Comparison of ENCODE assay signal across 8 cellular contexts in the genomic region with DNA sequence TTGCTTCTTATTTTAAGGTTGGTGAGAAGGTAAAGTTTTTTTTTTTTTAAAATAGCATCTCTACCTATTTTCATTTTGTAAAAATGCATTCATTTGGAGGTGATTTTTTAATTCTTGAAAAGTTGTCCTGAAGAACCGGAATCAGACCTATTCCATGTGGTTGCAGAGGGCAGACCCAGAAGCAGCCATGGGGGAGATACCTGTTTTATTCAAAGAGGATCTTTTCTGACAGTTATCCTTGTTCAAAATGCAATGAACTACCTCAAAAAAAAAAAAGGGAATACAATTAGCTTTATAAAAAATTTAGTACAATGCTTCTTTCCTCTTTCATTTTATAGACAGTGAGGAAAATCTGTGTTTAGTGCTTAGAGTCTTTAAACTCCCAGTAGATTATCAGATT. TPM values are rescaled to one million over a fixed set of nuclear protein-coding genes. Genes with fewer than 3 reads are reported as not detected.
DNase-seq lines count a peak whose midpoint lies in the region; ATAC-seq, FAIRE-seq and TF ChIP-seq lines count a peak whose summit lies in the region.
"Had no signal": no experiment of that assay in that cellular context is flagged by ENCODE, and none has a peak within 500 bp of the region (broad histone marks: within the 10 kb centered on the region; RNA-seq: fewer than 3 reads in every experiment).

No MANE protein-coding gene starts in this region.

- no peak for ATAC-seq in right lobe of liver

- in situ Hi-C loops in ACHN (cut with HindIII; ENCODE audit: low pct_ligation_motif_present, low pct_unique_long_range_greater_than_20kb, low sequenced_read_pairs) = loop anchor here (25.0 kb wide), 1 partner anchor 251 kb away; a partner anchor contains a TSS

- H3K36me3 ChIP-seq in astrocyte (ENCODE audit: insufficient read depth, low read length) = no peaks in the 10 kb centered on the region
- H3K36me3 ChIP-seq in right lobe of liver = no peaks in the 10 kb centered on the region
- no peaks in the 10 kb centered on the region for H3K36me3 ChIP-seq in thyroid gland

- H3K27ac ChIP-seq in HL-60 (replicated peaks) (peak overlapping the region; percentile 87), astrocyte (ENCODE audit: low read depth, low read length) (peak overlapping the region; percentile 97), right lobe of liver (peak overlapping the region; percentile 91 to 98 (median 97)), thyroid gland (peak overlapping the region; percentile 95 to 99 (median 99))

- H3K27me3 Mint-ChIP-seq in astrocyte (ENCODE audit: low read depth, unreplicated experiment) = no peaks in the 10 kb centered on the region

- peak overlapping the region; percentile 92 for H3K4me2 ChIP-seq in astrocyte (ENCODE audit: low read length)

- no peaks in the 10 kb centered on the region for H3K36me3 Mint-ChIP-seq in astrocyte (ENCODE audit: low read depth, unreplicated experiment)

- no peaks in the 10 kb centered on the region for H3K9me3 ChIP-seq in astrocyte (ENCODE audit: insufficient read depth, low read depth, low read length)
- no peaks in the 10 kb centered on the region for H3K9me3 ChIP-seq in right lobe of liver
- no peaks in the 10 kb centered on the region for H3K9me3 ChIP-seq in thyroid gland

- no peak for DNase-seq in HL-60 (ENCODE audit: low read depth in 1 of 2, low spot score in 1 of 2)
- DNase-seq in astrocyte (ENCODE audit: low read depth) = no peak
- no peak for DNase-seq in right lobe of liver
- DNase-seq in thyroid gland = no peak
- no peak for DNase-seq in AG08396 (ENCODE audit: low spot score)
- DNase-seq in ACHN = no peak
- no peak for DNase-seq in occipital lobe (lab: John Stamatoyannopoulos, UW)
- DNase-seq: NCI-H187 treated with DMSO at 0.1 percent for 48 hours had no signal

- no peaks in the 10 kb centered on the region for H4K20me1 ChIP-seq in astrocyte (ENCODE audit: insufficient read depth, low read length)

- no peak for TF ChIP-seq CTCF in HL-60 (IDR thresholded peaks at IDR 0.05; ENCODE audit: insufficient read depth, low read length)
- no peak for TF ChIP-seq CTCF in astrocyte (IDR thresholded peaks at IDR 0.05; ENCODE audit: insufficient read depth, low read depth, low read length)
- TF ChIP-seq CTCF in right lobe of liver (IDR thresholded peaks at IDR 0.05) = no peak
- no peak for TF ChIP-seq CTCF in thyroid gland (IDR thresholded peaks at IDR 0.05)

- no peaks in the 10 kb centered on the region for H3K27me3 ChIP-seq in HL-60 (ENCODE audit: insufficient read depth, poor library complexity, severe bottlenecking)
- no peaks in the 10 kb centered on the region for H3K27me3 ChIP-seq in astrocyte (ENCODE audit: insufficient read depth, low read length)
- no peaks in the 10 kb centered on the region for H3K27me3 ChIP-seq in right lobe of liver
- H3K27me3 ChIP-seq in thyroid gland = no peaks in the 10 kb centered on the region

- no peak overlapping the region for H2AFZ ChIP-seq in astrocyte (ENCODE audit: low read depth, low read length)

- H3K4me1 ChIP-seq in astrocyte (ENCODE audit: insufficient read depth, low read length) (peaks cover 5% of the 10 kb centered on the region), right lobe of liver (peaks cover 0 to 10% (median 0%) of the 10 kb centered on the region in 4 donors), thyroid gland (peaks cover 0 to 5% of the 10 kb centered on the region in 2 donors)

- 71% methylated on average over 1 of the region's 1 CpG for WGBS in right lobe of liver (ENCODE audit: insufficient coverage, low coverage, low lambda C conversion rate, missing lambda C conversion rate)
- WGBS in thyroid gland, 2 donors = 90% methylated on average over 1 of the region's 1 CpG

- H3K79me2 ChIP-seq in astrocyte (ENCODE audit: insufficient read depth, low read length) = no peaks in the 10 kb centered on the region

- FAIRE-seq in astrocyte (lab: Jason Lieb, UNC) = no peak

- intact Hi-C loops in right lobe of liver (cut with DNase I) = loop anchor here in 1 of 2 donors (10.0 kb wide), 1 partner anchor 244 kb away; no protein-coding TSS in a partner anchor
- intact Hi-C loops in thyroid gland (cut with DNase I) = loop anchor here (5.0 to 10.0 kb wide), 2 partner anchors 256 to 674 kb away; a partner anchor contains a TSS

- H3K9me3 Mint-ChIP-seq in astrocyte (ENCODE audit: unreplicated experiment) = no peaks in the 10 kb centered on the region

- H3K9ac ChIP-seq in astrocyte (ENCODE audit: low read length) = peak overlapping the region; percentile 94

- peaks cover 10% of the 10 kb centered on the region for H3K4me1 Mint-ChIP-seq in astrocyte (ENCODE audit: low read depth, unreplicated experiment)

- no peak overlapping the region for H3K27ac Mint-ChIP-seq in astrocyte (ENCODE audit: unreplicated experiment)

- H3K4me3 Mint-ChIP-seq in astrocyte (ENCODE audit: unreplicated experiment) = no peak overlapping the region

- TF ChIP-seq POLR2A in right lobe of liver (IDR thresholded peaks at IDR 0.05) (no peak), thyroid gland (IDR thresholded peaks at IDR 0.05) (no peak)

- peak overlapping the region; percentile 53 for H3K4me3 ChIP-seq in HL-60 (replicated peaks; ENCODE audit: insufficient read depth, low read length)
- peak overlapping the region; percentile 79 for H3K4me3 ChIP-seq in astrocyte (ENCODE audit: insufficient read depth, low read depth, low read length)
- H3K4me3 ChIP-seq in right lobe of liver = peak overlapping the region in 1 of 3 donors; percentile 62
- H3K4me3 ChIP-seq in thyroid gland (replicated peaks in 1 of 3) = no peak overlapping the region

RNA-seq across cellular contexts. Expression of a gene that starts 8.4 kb away (rescaled TPM):
- total RNA-seq in astrocyte (61.5 and 63.0 TPM in 2 replicates), right lobe of liver (10 to 100 TPM; 15.3 to 29.9 (median 23.4) TPM), thyroid gland (100 to 1,000 TPM in 3 of 4 donors, 10 to 100 TPM in 1; 93.9 to 170 (median 118) TPM), occipital lobe (145 TPM)

RNA-seq across cellular contexts. Expression of a gene that starts 31.9 kb away (rescaled TPM):
- 53.1 and 53.4 TPM in 2 replicates for total RNA-seq in astrocyte
- total RNA-seq in right lobe of liver = 10 to 100 TPM; 21.1 to 41.4 (median 32.4) TPM
- total RNA-seq in thyroid gland = 10 to 100 TPM; 35.6 to 59.4 (median 48.5) TPM
- 61.3 TPM for total RNA-seq in occipital lobe

Comparison
In these comparisons a context has a peak if more than half of its experiments do, and no peak if none do; other contexts are left out.
1. H3K4me3 ChIP-seq: peak in HL-60 (single experiment) and astrocyte (single experiment); none in thyroid gland (0 of 3).
2. Peak in every context shown above with its lines, with median percentiles within 50 percentile points of each other: H3K27ac ChIP-seq.